In the genomic region with DNA sequence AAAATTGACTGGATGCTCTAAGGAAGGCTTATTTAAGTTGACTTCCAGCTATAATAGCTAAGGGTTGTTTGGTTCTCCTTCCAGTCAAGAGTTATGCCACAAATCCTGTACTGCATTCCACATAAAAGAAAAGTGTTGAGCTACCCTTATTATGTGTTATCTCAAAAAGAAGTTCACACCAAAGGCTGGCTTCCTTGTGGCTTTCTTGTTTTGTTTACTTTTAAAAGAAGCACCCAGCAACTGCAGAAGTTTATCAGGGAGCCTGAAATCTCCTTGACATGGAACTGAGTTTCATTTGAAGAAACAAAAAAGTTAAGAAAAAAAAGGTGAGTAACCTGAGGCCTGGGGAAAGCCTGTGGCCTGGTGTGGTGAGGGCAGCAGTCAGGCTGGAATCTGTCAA, we compare ENCODE assay signal across 24 cellular contexts. TPM values are rescaled to one million over a fixed set of nuclear protein-coding genes. Genes with fewer than 3 reads are reported as not detected.
"Had no signal": no experiment of that assay in that cellular context is flagged by ENCODE, and none has a peak within 500 bp of the region (broad histone marks: within the 10 kb centered on the region; RNA-seq: fewer than 3 reads in every experiment).

No MANE protein-coding gene starts in this region.

- H3K27me3 ChIP-seq: neural progenitor cell, ovary, right lobe of liver, sigmoid colon, stomach, thyroid gland, tibial nerve, upper lobe of right lung, uterus had no signal

- H3K79me2 ChIP-seq: parathyroid adenoma had no signal

- H2AFZ ChIP-seq: neural progenitor cell, parathyroid adenoma had no signal

- H3K4me2 ChIP-seq: neural progenitor cell had no signal

- H3K36me3 ChIP-seq: neural progenitor cell, ovary, thyroid gland, uterus had no signal

- H3K9ac ChIP-seq: neural progenitor cell, parathyroid adenoma had no signal

- H3K4me1 ChIP-seq: neural progenitor cell, parathyroid adenoma, thyroid gland, uterus had no signal

- H3K9me3 ChIP-seq: ovary, psoas muscle, right lobe of liver, sigmoid colon, stomach, thoracic aorta, thyroid gland, upper lobe of right lung, uterus had no signal

- H3K27ac ChIP-seq: neural progenitor cell, ovary, parathyroid adenoma, psoas muscle, right lobe of liver, sigmoid colon, stomach, thoracic aorta, thyroid gland, upper lobe of right lung, uterus had no signal

- H3K4me3 ChIP-seq: neural progenitor cell, ovary, psoas muscle, right lobe of liver, sigmoid colon, stomach, thoracic aorta, thyroid gland, tibial nerve, upper lobe of right lung, uterus had no signal

- DNase-seq: naive thymus-derived CD4-positive, alpha-beta T cell; natural killer cell; occipital lobe; ovary; right cardiac atrium; right lobe of liver; sigmoid colon; small intestine; stimulated activated CD4-positive, alpha-beta T cell treated with anti-CD3 and anti-CD28 coated beads, Interleukin-15, amount 100 ng/mL, for 24 hours; stimulated activated CD4-positive, alpha-beta T cell treated with anti-CD3 and anti-CD28 coated beads, Interleukin-2, amount 100 ng/mL, for 24 hours; stimulated activated CD4-positive, alpha-beta T cell treated with anti-CD3 and anti-CD28 coated beads, Interleukin-2, amount 100 ng/mL, for 48 hours; stimulated activated CD4-positive, alpha-beta T cell treated with anti-CD3 and anti-CD28 coated beads, Interleukin-4, amount 100 ng/mL, for 24 hours; stimulated activated naive B cell treated with anti-CD40 and anti-IgM and Interleukin-4, amounts not matched to agents 10 μg/mL and 1 μg/mL and 100 μg/mL, for 72 hours; stimulated activated naive CD4-positive, alpha-beta T cell treated with Interleukin-2 at 50 U/mL for 16 hours; stomach; thyroid gland; upper lobe of right lung; uterus had no signal

- ATAC-seq: naive thymus-derived CD4-positive, alpha-beta T cell; natural killer cell; psoas muscle; right cardiac atrium; right lobe of liver; stimulated activated effector memory CD8-positive, alpha-beta T cell treated with anti-CD3 and anti-CD28 coated beads, Interleukin-12 subunit alpha, Interleukin-12 subunit beta, amount 100 ng/mL, for 72 hours; stimulated activated naive B cell treated with anti-CD40 and anti-IgM and Interleukin-4, amounts not matched to agents 10 μg/mL and 1 μg/mL and 100 μg/mL, for 72 hours; upper lobe of right lung had no signal

RNA-seq across cellular contexts. Expression of gene MGLL, which starts 10.2 kb away (rescaled TPM):
- polyA plus RNA-seq: naive thymus-derived CD4-positive, alpha-beta T cell had no signal
